In genomic region chr2:45299361-45299760, GRCh38 we compare ENCODE assay signal across 26 cellular contexts.
"Had no signal": no experiment of that assay in that cellular context is flagged by ENCODE, and none has a peak within 500 bp of the region (broad histone marks: within the 10 kb centered on the region; RNA-seq: fewer than 3 reads in every experiment).

No MANE protein-coding gene starts in this region.

- ATAC-seq: left lung, lower lobe of right lung, natural killer cell, sciatic nerve, upper lobe of right lung had no signal

- H3K9ac ChIP-seq: neural progenitor cell, parathyroid adenoma had no signal

- H3K4me1 ChIP-seq: left lung, neural progenitor cell, parathyroid adenoma, right atrium auricular region, spleen, suprapubic skin had no signal

- H3K9me3 ChIP-seq: left lung, lower lobe of right lung, neutrophil, right atrium auricular region, spleen, suprapubic skin, thoracic aorta, tibial artery, upper lobe of right lung had no signal

- H2AFZ ChIP-seq: neural progenitor cell, parathyroid adenoma had no signal

- H3K27ac ChIP-seq: left lung, lower lobe of right lung, neural progenitor cell, neutrophil, parathyroid adenoma, right atrium auricular region, spleen, suprapubic skin, thoracic aorta, tibial artery, upper lobe of right lung had no signal

- H3K4me3 ChIP-seq: left lung, lower lobe of right lung, neural progenitor cell, right atrium auricular region, spleen, suprapubic skin, thoracic aorta, tibial artery, upper lobe of right lung had no signal

- H3K27me3 ChIP-seq: left lung, neural progenitor cell, right atrium auricular region, tibial artery, upper lobe of right lung had no signal

- H3K36me3 ChIP-seq: left lung, lower lobe of right lung, neural progenitor cell, neutrophil, right atrium auricular region, spleen, suprapubic skin, thoracic aorta, tibial artery, upper lobe of right lung had no signal

- FAIRE-seq: keratinocyte, small intestine, urothelium cell line had no signal

- DNase-seq: hippocampal formation; kidney glomerular epithelial cell; left lung; lower lobe of right lung; mammary epithelial cell; mesenchymal stem cell; naive B cell; natural killer cell; nephron progenitor cell; occipital lobe; spleen; stimulated activated CD4-positive, alpha-beta T cell treated with anti-CD3 and anti-CD28 coated beads, Interleukin-4, amount 100 ng/mL, for 24 hours; stimulated activated naive CD4-positive, alpha-beta T cell; tibial artery; trophoblast cell; upper lobe of right lung had no signal

- H3K4me2 ChIP-seq: neural progenitor cell had no signal

- H3K79me2 ChIP-seq: parathyroid adenoma had no signal
